Comparison of ENCODE assay signal across 11 cellular contexts in the genomic region with DNA sequence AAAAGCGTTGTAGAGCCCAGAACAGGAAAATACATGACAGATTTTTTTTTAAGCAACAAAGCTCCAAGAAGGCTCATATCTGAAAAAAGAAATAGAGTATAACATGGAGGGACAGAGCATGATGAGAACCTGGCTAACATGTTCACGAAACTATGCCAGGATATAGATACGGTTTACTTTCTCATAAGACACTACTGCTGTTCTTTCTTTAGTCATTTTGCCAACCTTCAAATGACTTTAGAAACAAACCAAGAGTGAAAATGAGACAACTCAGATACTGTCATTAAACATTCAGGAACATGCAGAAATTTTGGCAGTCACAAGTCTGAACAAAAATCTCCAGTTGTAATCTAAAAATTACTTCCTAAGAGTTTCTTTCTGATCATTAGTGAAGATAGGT. TPM values are rescaled to one million over a fixed set of nuclear protein-coding genes. Genes with fewer than 3 reads are reported as not detected.
DNase-seq lines count a peak whose midpoint lies in the region; ATAC-seq and TF ChIP-seq lines count a peak whose summit lies in the region.
"Had no signal": no experiment of that assay in that cellular context is flagged by ENCODE, and none has a peak within 500 bp of the region (broad histone marks: within the 10 kb centered on the region; RNA-seq: fewer than 3 reads in every experiment).

No MANE protein-coding gene starts in this region.

- ATAC-seq in HG03571 (IDR thresholded peaks at IDR 0.05; ENCODE audit: unreplicated experiment): no peak

- DNase-seq in activated naive CD4-positive, alpha-beta T cell treated with anti-CD3 and anti-CD28 coated beads, Interleukin-2, amount 10 ng/mL, durations not matched to agents 7 days and 5 days: no peak
- DNase-seq in activated naive CD4-positive, alpha-beta T cell (lab: John Stamatoyannopoulos, UW): no peak
- DNase-seq in mesothelial cell of epicardium (ENCODE audit: low spot score in 2 of 2, unreplicated experiment in 2 of 2) (no peak), type B pancreatic cell (ENCODE audit: extremely low spot score, unreplicated experiment) (no peak), NCI-H1436 treated with DMSO at 0.1 percent for 48 hours (lab: John Stamatoyannopoulos, UW) (no peak)
- no peak for DNase-seq in activated effector memory CD4-positive, alpha-beta T cell treated with anti-CD3 and anti-CD28 coated beads, Interleukin-2, amount 50 U/mL, for 16 hours
- DNase-seq: activated CD4-positive, alpha-beta T cell treated with anti-CD3 and anti-CD28 coated beads, Interleukin-2, amount 50 U/mL, for 1 hour; kidney glomerular epithelial cell; stimulated activated CD4-positive, alpha-beta T cell treated with anti-CD3 and anti-CD28 coated beads, Interleukin-15, amount 100 ng/mL, for 24 hours had no signal

- TF ChIP-seq CTCF in brain (conservative IDR thresholded peaks at IDR 0.05) (no peak), mesothelial cell of epicardium (IDR thresholded peaks at IDR 0.05; ENCODE audit: unreplicated experiment) (no peak), type B pancreatic cell (conservative IDR thresholded peaks at IDR 0.05) (no peak)

- peak overlapping the region; percentile 92 for H3K27ac Mint-ChIP-seq in activated naive CD4-positive, alpha-beta T cell treated with anti-CD3 and anti-CD28 coated beads, Interleukin-2, amount 10 ng/mL, durations not matched to agents 7 days and 5 days
- H3K27ac Mint-ChIP-seq in brain: peak overlapping the region in 4 of 5 experiments; percentile 37 to 91 (median 86)
- peak overlapping the region; percentile 88 for H3K27ac Mint-ChIP-seq in mesothelial cell of epicardium
- peak overlapping the region; percentile 16 for H3K27ac Mint-ChIP-seq in type B pancreatic cell

- peaks cover 5% of the 10 kb centered on the region for H3K9me3 Mint-ChIP-seq in activated naive CD4-positive, alpha-beta T cell treated with anti-CD3 and anti-CD28 coated beads, Interleukin-2, amount 10 ng/mL, durations not matched to agents 7 days and 5 days
- H3K9me3 Mint-ChIP-seq in brain (peaks cover 21 to 39% (median 27%) of the 10 kb centered on the region in 5 experiments), mesothelial cell of epicardium (peaks cover 32% of the 10 kb centered on the region), type B pancreatic cell (peaks cover 18% of the 10 kb centered on the region)

- H3K4me1 Mint-ChIP-seq in activated naive CD4-positive, alpha-beta T cell treated with anti-CD3 and anti-CD28 coated beads, Interleukin-2, amount 10 ng/mL, durations not matched to agents 7 days and 5 days: peaks cover 77% of the 10 kb centered on the region
- H3K4me1 Mint-ChIP-seq in brain (peaks cover 36% of the 10 kb centered on the region), mesothelial cell of epicardium (peaks cover 25% of the 10 kb centered on the region), type B pancreatic cell (ENCODE audit: unreplicated experiment) (peaks cover 26% of the 10 kb centered on the region)

- peak overlapping the region; percentile 45 for H3K4me3 Mint-ChIP-seq in activated naive CD4-positive, alpha-beta T cell treated with anti-CD3 and anti-CD28 coated beads, Interleukin-2, amount 10 ng/mL, durations not matched to agents 7 days and 5 days
- H3K4me3 Mint-ChIP-seq in brain (peak overlapping the region in 3 of 5 experiments; percentile 10 to 61 (median 30)), mesothelial cell of epicardium (no peak overlapping the region), type B pancreatic cell (peak overlapping the region; percentile 13)

- no peaks in the 10 kb centered on the region for H3K27me3 Mint-ChIP-seq in activated naive CD4-positive, alpha-beta T cell treated with anti-CD3 and anti-CD28 coated beads, Interleukin-2, amount 10 ng/mL, durations not matched to agents 7 days and 5 days
- no peaks in the 10 kb centered on the region for H3K27me3 Mint-ChIP-seq in brain
- no peaks in the 10 kb centered on the region for H3K27me3 Mint-ChIP-seq in mesothelial cell of epicardium (ENCODE audit: low read depth)
- H3K27me3 Mint-ChIP-seq in type B pancreatic cell: no peaks in the 10 kb centered on the region

- H3K36me3 Mint-ChIP-seq in activated naive CD4-positive, alpha-beta T cell treated with anti-CD3 and anti-CD28 coated beads, Interleukin-2, amount 10 ng/mL, durations not matched to agents 7 days and 5 days: peaks cover 45% of the 10 kb centered on the region
- peaks cover 77% of the 10 kb centered on the region for H3K36me3 Mint-ChIP-seq in brain
- peaks cover 34% of the 10 kb centered on the region for H3K36me3 Mint-ChIP-seq in mesothelial cell of epicardium
- peaks cover 44% of the 10 kb centered on the region for H3K36me3 Mint-ChIP-seq in type B pancreatic cell

- CTCF ChIA-PET in activated naive CD4-positive, alpha-beta T cell treated with anti-CD3 and anti-CD28 coated beads, Interleukin-2, amount 10 ng/mL, durations not matched to agents 7 days and 5 days (lab: Charles Lee): interaction anchor here (0.6 to 10.3 kb wide), 9 partner anchors 9 to 247 kb away, joined by 3 to 253 read pairs (median 4); no protein-coding TSS in a partner anchor

RNA-seq across cellular contexts. Expression of a gene that starts 14.3 kb away (rescaled TPM):
- polyA plus RNA-seq in brain (ENCODE audit: insufficient read depth, low read depth, low replicate concordance): 30.5 TPM
- 39.3 to 44.9 TPM (median 42.2 TPM) in 3 replicates for total RNA-seq in mesothelial cell of epicardium
- 17.8 and 26.8 TPM in 2 replicates for total RNA-seq in type B pancreatic cell (ENCODE audit: low replicate concordance)

Comparison
In these comparisons a context has a peak if more than half of its experiments do, and no peak if none do; other contexts are left out.
1. H3K27ac Mint-ChIP-seq: peak in every context shown above with its lines; median percentile 92 in activated naive CD4-positive, alpha-beta T cell treated with anti-CD3 and anti-CD28 coated beads, Interleukin-2, amount 10 ng/mL, durations not matched to agents 7 days and 5 days; 88 in mesothelial cell of epicardium; 86 in brain; 16 in type B pancreatic cell.